8 cellular contexts compared by ENCODE assay signal in genomic region chr1:244970661-244971523, GRCh38.
A peak's percentile ranks its signal among the peaks of the same experiment; 100 is the strongest.
DNase-seq lines count a peak whose midpoint lies in the region; ATAC-seq, FAIRE-seq and TF ChIP-seq lines count a peak whose summit lies in the region.

No MANE protein-coding gene starts in this region.

- no peaks in the 10 kb centered on the region for H3K27me3 ChIP-seq in psoas muscle (ENCODE audit: insufficient read depth in 3 of 3, low read length in 2 of 3)

- H3K36me3 ChIP-seq in psoas muscle (ENCODE audit: insufficient read depth in 1 of 2, low read depth in 1 of 2), result no peaks in the 10 kb centered on the region

- no peaks in the 10 kb centered on the region for H3K9me3 ChIP-seq in psoas muscle

- WGBS in psoas muscle, 3 donors, result 0 to 1% (median 0%) methylated on average over 59 to 70 of the region's 72 CpGs

- intact Hi-C loops in left ventricle myocardium superior (cut with micrococcal nuclease), result no loop called here
- intact Hi-C loops in psoas muscle (cut with DNase I), result loop anchor here (1.0 to 5.0 kb wide), 5 partner anchors 71 to 509 kb away; partner anchors contain the start of genes HNRNPU (in 2 of the 2), CATSPERE (in 1 of the 2) and COX20 (in 1 of the 2)

- FAIRE-seq in urothelium cell line (lab: Jason Lieb, UNC), result no peak

- TF ChIP-seq CTCF in psoas muscle (IDR thresholded peaks at IDR 0.05), result peak; percentile 45

- peak; percentile 70 for TF ChIP-seq POLR2A in GM15510 (IDR thresholded peaks at IDR 0.05; ENCODE audit: borderline replicate concordance, extremely low read depth, insufficient read length)

- peaks cover 23% of the 10 kb centered on the region for H3K4me1 ChIP-seq in psoas muscle

- H3K27ac ChIP-seq in psoas muscle, result peak overlapping the region; percentile 98

- peak; percentile 98 for DNase-seq in NCI-H146 treated with DMSO at 0.1 percent for 48 hours (lab: John Stamatoyannopoulos, UW; ENCODE audit: unreplicated experiment)
- DNase-seq in T-helper 1 cell, result peak; percentile 83 to 95 (median 89)
- DNase-seq in amniotic stem cell (lab: John Stamatoyannopoulos, UW), result peak; percentile 97
- peak; percentile 95 for DNase-seq in left ventricle myocardium superior
- peak; percentile 94 to 97 for DNase-seq in psoas muscle
- DNase-seq in urothelium cell line (ENCODE audit: low spot score), result peak; percentile 83

- ATAC-seq in HG02885 (IDR thresholded peaks at IDR 0.05; ENCODE audit: poor library complexity, unreplicated experiment) (peak; percentile 77), left ventricle myocardium superior (peak; percentile 89), psoas muscle (peak; percentile 84 to 88 (median 86))

- H3K4me3 ChIP-seq in psoas muscle, result peak overlapping the region; percentile 73

Comparison
In these comparisons a context has a peak if more than half of its experiments do, and no peak if none do; other contexts are left out.
1. Peak in every context shown above with its lines: DNase-seq, ATAC-seq, H3K4me3 ChIP-seq and H3K27ac ChIP-seq.